8 cellular contexts compared by ENCODE assay signal in the genomic region with DNA sequence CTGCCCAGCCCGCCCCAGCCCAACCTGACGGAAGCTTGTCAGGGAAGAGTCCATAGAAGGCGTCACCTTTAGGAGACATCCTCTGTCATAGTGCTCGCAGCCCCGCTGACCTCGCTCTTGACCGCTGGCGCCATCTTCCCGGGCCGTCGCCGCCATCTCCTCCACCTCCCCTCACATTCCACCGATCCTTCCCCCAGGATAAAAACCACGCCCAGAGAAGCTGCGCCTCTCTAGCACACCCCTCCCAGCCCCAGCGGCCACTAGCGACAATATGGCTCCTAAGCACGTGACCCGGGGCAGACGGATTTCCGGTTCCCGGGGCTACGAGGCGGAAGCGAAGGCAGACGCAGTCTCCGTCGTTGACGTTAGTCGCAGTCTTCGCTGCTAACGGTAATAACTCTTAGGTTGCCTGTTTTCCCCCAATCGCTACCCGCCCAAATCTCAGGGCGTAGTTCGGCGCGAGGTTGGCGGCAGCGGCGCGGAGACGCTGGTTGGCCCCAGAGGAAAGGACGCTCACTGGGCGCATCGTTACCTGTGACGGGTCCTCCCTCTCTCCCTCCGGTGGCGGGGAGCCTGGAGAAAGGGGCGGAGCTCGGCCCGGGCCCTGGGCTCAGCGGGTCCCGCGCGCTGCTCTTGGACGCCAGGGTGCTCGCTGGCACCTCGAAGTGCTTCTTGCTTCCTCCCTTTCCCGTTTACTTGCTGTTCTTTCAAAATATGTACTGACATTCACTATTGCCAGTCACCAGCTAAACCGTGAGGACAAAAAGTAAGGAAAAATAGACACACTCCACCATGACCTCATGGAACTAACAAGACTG. TPM values are rescaled to one million over a fixed set of nuclear protein-coding genes. Genes with fewer than 3 reads are reported as not detected.
DNase-seq lines count a peak whose midpoint lies in the region; TF ChIP-seq lines count a peak whose summit lies in the region.

A gene (minus strand): TSS at position 273 of the 818 bp plus-strand sequence. CDS start 117 bp downstream, at position 156.
A gene with protein sequence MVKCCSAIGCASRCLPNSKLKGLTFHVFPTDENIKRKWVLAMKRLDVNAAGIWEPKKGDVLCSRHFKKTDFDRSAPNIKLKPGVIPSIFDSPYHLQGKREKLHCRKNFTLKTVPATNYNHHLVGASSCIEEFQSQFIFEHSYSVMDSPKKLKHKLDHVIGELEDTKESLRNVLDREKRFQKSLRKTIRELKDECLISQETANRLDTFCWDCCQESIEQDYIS (plus strand): TSS at position 343 of the 818 bp plus-strand sequence. CDS start 980 bp downstream, outside the sequence.

- peak within 1 kb of the TSS; percentile 86 for H3K9ac ChIP-seq in ES-I3 (ENCODE audit: low read depth, low read length)
- peak within 1 kb of the TSS; percentile 92 for H3K9ac ChIP-seq in H9 (ENCODE audit: extremely low read depth, insufficient read length, low read length)
- peak within 1 kb of the TSS; percentile 55 for H3K9ac ChIP-seq in neural progenitor cell

- H3K4me2 ChIP-seq in H9 (ENCODE audit: insufficient read depth, insufficient read length, low read length) (peak within 1 kb of the TSS; percentile 96), neural progenitor cell (peak within 1 kb of the TSS; percentile 91)

- no peak for TF ChIP-seq CTCF in H9 (conservative IDR thresholded peaks at IDR 0.05)
- TF ChIP-seq CTCF in fibroblast of villous mesenchyme (IDR thresholded peaks at IDR 0.05; ENCODE audit: insufficient read depth, low read depth, low read length) = no peak
- TF ChIP-seq CTCF in neural progenitor cell (IDR thresholded peaks at IDR 0.05) = peak; percentile 12

- H3K9me3 Mint-ChIP-seq in H9 = peaks cover 0 to 7% of the 10 kb centered on the region in 2 experiments; a peak in 1 of 5 replicates
- H3K9me3 Mint-ChIP-seq in neural progenitor cell = peaks cover 8% of the 10 kb centered on the region

- no peak within 1 kb of the TSS for H2BK120ac ChIP-seq in H9 (ENCODE audit: low read depth, low read length, poor library complexity, severe bottlenecking)

- H3K23ac ChIP-seq in H9 (ENCODE audit: insufficient read length, low read depth, low read length) = no peak within 1 kb of the TSS

- H3K9me3 ChIP-seq in ES-I3 (ENCODE audit: control insufficient read depth, insufficient read depth, low read length) (0 out of 2 replicates have a peak, but pooled peaks cover 2% of the 10 kb centered on the region), H9 (ENCODE audit: control insufficient read depth, low read depth, low read length) (no peaks in the 10 kb centered on the region), MG63 (no peaks in the 10 kb centered on the region), neural progenitor cell (ENCODE audit: low read depth) (no peaks in the 10 kb centered on the region)

- peak within 1 kb of the TSS; percentile 57; the same call in 1 of the 2 replicates for H3K14ac ChIP-seq in H9 (ENCODE audit: insufficient read depth, low read length)

- no peak within 1 kb of the TSS for H2AK5ac ChIP-seq in H9 (ENCODE audit: insufficient read length, low read length)

- no peak within 1 kb of the TSS for H3T11ph ChIP-seq in H9 (ENCODE audit: low read length)

- peaks cover 16 to 49% (median 35%) of the 10 kb centered on the region in 3 experiments for H3K36me3 Mint-ChIP-seq in H9 (ENCODE audit: insufficient read depth in 1 of 3, low read depth in 3 of 3)
- peaks cover 30% of the 10 kb centered on the region for H3K36me3 Mint-ChIP-seq in neural progenitor cell

- no peaks in the 10 kb centered on the region for H3K27me3 ChIP-seq in H9 (ENCODE audit: insufficient read depth, low read length)
- H3K27me3 ChIP-seq in MG63 = no peaks in the 10 kb centered on the region
- H3K27me3 ChIP-seq in neural progenitor cell = no peaks in the 10 kb centered on the region

- H4K20me1 ChIP-seq in H9 (ENCODE audit: control insufficient read depth, insufficient read depth, insufficient read length) (peaks cover 4% of the 10 kb centered on the region), neural progenitor cell (ENCODE audit: low read depth) (no peaks in the 10 kb centered on the region)

- peaks cover 13% of the 10 kb centered on the region for H3K23me2 ChIP-seq in H9 (ENCODE audit: insufficient read length, low read depth, low read length, poor library complexity, severe bottlenecking)

- H3K79me1 ChIP-seq in H9 (ENCODE audit: insufficient read depth, low read depth, low read length, poor library complexity, severe bottlenecking) = no peaks in the 10 kb centered on the region

- no peak within 1 kb of the TSS for H3K4ac ChIP-seq in H9 (ENCODE audit: low read depth, low read length)

- H3K4me3 Mint-ChIP-seq in H9 (no peak within 1 kb of the TSS; a peak in 1 of 5 replicates), neural progenitor cell (peak within 1 kb of the TSS; percentile 93)

- peaks cover 4% of the 10 kb centered on the region for H3F3A ChIP-seq in neural progenitor cell (ENCODE audit: low read depth)

- H2BK15ac ChIP-seq in H9 (ENCODE audit: low read depth, low read length) = no peak within 1 kb of the TSS

- peak within 1 kb of the TSS; percentile 60 for H3K18ac ChIP-seq in H9 (ENCODE audit: insufficient read length, low read depth, low read length)

- H3K27ac ChIP-seq in H9 (ENCODE audit: insufficient read length, low read depth, low read length) (peak within 1 kb of the TSS; percentile 28), neural progenitor cell (peak within 1 kb of the TSS; percentile 74)

- H4K8ac ChIP-seq in H9 (replicated peaks; ENCODE audit: insufficient read length, low read depth, low read length) = no peak within 1 kb of the TSS

- no CpG with 5 or more reads among the region's 61 CpGs for WGBS in H9 (ENCODE audit: extremely low coverage, insufficient read length, low lambda C conversion rate)

- peak within 1 kb of the TSS; percentile 88 to 95 (median 93) for H3K27ac Mint-ChIP-seq in H9
- peak within 1 kb of the TSS; percentile 64 for H3K27ac Mint-ChIP-seq in neural progenitor cell

- no peak within 1 kb of the TSS for H4K91ac ChIP-seq in H9 (ENCODE audit: insufficient read length, low read depth, low read length)

- peaks cover 17 to 19% of the 10 kb centered on the region in 2 experiments for H3K4me1 Mint-ChIP-seq in H9
- peaks cover 20% of the 10 kb centered on the region for H3K4me1 Mint-ChIP-seq in neural progenitor cell

- peaks cover 15% of the 10 kb centered on the region for H3K4me1 ChIP-seq in ES-I3 (ENCODE audit: insufficient read depth, low read length)
- peaks cover 8% of the 10 kb centered on the region for H3K4me1 ChIP-seq in H9 (ENCODE audit: insufficient read depth, low read length)
- H3K4me1 ChIP-seq in neural progenitor cell = peaks cover 14% of the 10 kb centered on the region

- H2BK12ac ChIP-seq in H9 (ENCODE audit: insufficient read length, low read depth, low read length) = no peak within 1 kb of the TSS

- peak within 1 kb of the TSS; percentile 72 for H3K4me3 ChIP-seq in MG63
- peak within 1 kb of the TSS; percentile 97 for H3K4me3 ChIP-seq in fibroblast of villous mesenchyme (ENCODE audit: low read depth, low read length)
- H3K4me3 ChIP-seq in neural progenitor cell = peak within 1 kb of the TSS; percentile 67

- H4K5ac ChIP-seq in H9 (ENCODE audit: insufficient read length, low read depth, low read length) = peak within 1 kb of the TSS; percentile 41

- no peak within 1 kb of the TSS for H2BK20ac ChIP-seq in H9 (ENCODE audit: low read depth, low read length, poor library complexity, severe bottlenecking)

- H3K79me2 ChIP-seq in H9 (ENCODE audit: insufficient read depth, low read length) (peaks cover 9% of the 10 kb centered on the region; the same call in 1 of the 2 replicates), neural progenitor cell (ENCODE audit: low read depth) (peaks cover 67% of the 10 kb centered on the region)

- H3K27me3 Mint-ChIP-seq in H9 (ENCODE audit: low read depth) (no peaks in the 10 kb centered on the region), neural progenitor cell (ENCODE audit: insufficient read depth, low read depth) (no peaks in the 10 kb centered on the region)

- H2AFZ ChIP-seq in H9 (ENCODE audit: low read length) = no peak within 1 kb of the TSS
- peak within 1 kb of the TSS; percentile 90 for H2AFZ ChIP-seq in neural progenitor cell (replicated peaks)

- H3K56ac ChIP-seq in H9 (ENCODE audit: insufficient read length, low read depth, low read length) = no peak within 1 kb of the TSS

- DNase-seq in H9 (peak; percentile 97), MG63 (peak; percentile 93), SHP77 treated with DMSO at 0.1 percent for 48 hours (lab: John Stamatoyannopoulos, UW) (peak; percentile 90), fibroblast of villous mesenchyme (ENCODE audit: low read depth) (peak; percentile 95), neural progenitor cell (ENCODE audit: low spot score) (peak; percentile 97), stromal cell of bone marrow (ENCODE audit: low read depth) (peak; percentile 92)
- peak; percentile 98 for DNase-seq in activated effector memory CD4-positive, alpha-beta T cell treated with anti-CD3 and anti-CD28 coated beads, Interleukin-2, amount 50 U/mL, for 16 hours

- H3K36me3 ChIP-seq in ES-I3 (ENCODE audit: insufficient read depth, low read length) = no peaks in the 10 kb centered on the region; the same call in 1 of the 2 replicates
- peaks cover 14% of the 10 kb centered on the region for H3K36me3 ChIP-seq in MG63
- H3K36me3 ChIP-seq in neural progenitor cell = peaks cover 8% of the 10 kb centered on the region

- no peak within 1 kb of the TSS for H2BK5ac ChIP-seq in H9 (ENCODE audit: insufficient read length, low read length)

RNA-seq across cellular contexts. Expression of the first gene that starts in this region (rescaled TPM):
- total RNA-seq in H9 (2021) (47.7 and 47.9 TPM in 2 replicates), fibroblast of villous mesenchyme (18.7 and 43.2 TPM in 2 replicates), neural progenitor cell (ENCODE audit: low replicate concordance) (13.4 and 33.4 TPM in 2 replicates)
- 4.8 and 8.7 TPM in 2 replicates for total RNA-seq in MG63 (2014; rRNA removed; shearing (Covaris generic); ENCODE audit: low replicate concordance)

RNA-seq across cellular contexts. Expression of the second gene that starts in this region (rescaled TPM):
- total RNA-seq in H9 (2021) = 11.0 and 11.7 TPM in 2 replicates
- total RNA-seq in MG63 (2014; rRNA removed; shearing (Covaris generic); ENCODE audit: low replicate concordance) = 6.4 and 12.5 TPM in 2 replicates
- total RNA-seq in fibroblast of villous mesenchyme = 11.0 and 18.1 TPM in 2 replicates
- total RNA-seq in neural progenitor cell (ENCODE audit: low replicate concordance) = 25.3 and 30.6 TPM in 2 replicates

Comparison
In these comparisons a context has a peak if more than half of its experiments do, and no peak if none do; other contexts are left out.
1. Peak in every context shown above with its lines: DNase-seq, H3K4me3 ChIP-seq and H3K27ac ChIP-seq.